ENCODE assay signal across 11 cellular contexts in genomic region chr15:94297543-94297942, GRCh38.
DNase-seq lines count a peak whose midpoint lies in the region; ATAC-seq and TF ChIP-seq lines count a peak whose summit lies in the region.
"Had no signal": no experiment of that assay in that cellular context is flagged by ENCODE, and none has a peak within 500 bp of the region (broad histone marks: within the 10 kb centered on the region; RNA-seq: fewer than 3 reads in every experiment).

No MANE protein-coding gene starts in this region.

- H3K27me3 ChIP-seq in OCI-LY3 (ENCODE audit: low read depth, low read length) (peaks cover 11% of the 10 kb centered on the region; the same call in 1 of the 2 replicates), vagina (no peaks in the 10 kb centered on the region), H7 (ENCODE audit: control insufficient read depth, insufficient read depth, low read length) (no peaks in the 10 kb centered on the region)
- H3K27me3 ChIP-seq: breast epithelium had no signal

- no peaks in the 10 kb centered on the region for H3K36me3 ChIP-seq in OCI-LY3 (replicated peaks; ENCODE audit: low read depth, low read length)
- H3K36me3 ChIP-seq in vagina: no peaks in the 10 kb centered on the region
- no peaks in the 10 kb centered on the region; the same call in 1 of the 2 replicates for H3K36me3 ChIP-seq in H7 (replicated peaks; ENCODE audit: control insufficient read depth, insufficient read depth, low read length)
- H3K36me3 ChIP-seq: breast epithelium had no signal

- no peak overlapping the region for H2AFZ ChIP-seq in OCI-LY3 (ENCODE audit: low read depth, low read length)

- peak overlapping the region; percentile 75 for H3K27ac Mint-ChIP-seq in mesothelial cell of epicardium
- peak overlapping the region in 1 of 2 donors; percentile 13 for H3K27ac Mint-ChIP-seq in T-cell

- H3K9me3 Mint-ChIP-seq in mesothelial cell of epicardium (peaks cover 17% of the 10 kb centered on the region), T-cell (peaks cover 0 to 4% (median 4%) of the 10 kb centered on the region in 3 donors)

- no peak for DNase-seq in mesothelial cell of epicardium (ENCODE audit: low spot score in 2 of 2, unreplicated experiment in 2 of 2)
- no peak for DNase-seq in T-cell
- no peak for DNase-seq in vagina (ENCODE audit: extremely low spot score in 2 of 2)
- DNase-seq in H7: no peak
- DNase-seq in NCI-H226: no peak
- DNase-seq: islet precursor cell, T-helper 9 cell had no signal

- H3K27me3 Mint-ChIP-seq in mesothelial cell of epicardium (ENCODE audit: low read depth) (no peaks in the 10 kb centered on the region), T-cell (no peaks in the 10 kb centered on the region)

- POLR2A ChIA-PET in T-cell (lab: Charles Lee): no interaction called here

- H4K20me1 ChIP-seq in OCI-LY3 (ENCODE audit: insufficient read depth, low read length): no peaks in the 10 kb centered on the region

- H3K79me2 ChIP-seq in OCI-LY3 (ENCODE audit: low read length): no peaks in the 10 kb centered on the region

- H3K4me2 ChIP-seq in OCI-LY3 (ENCODE audit: low read length): peak overlapping the region; percentile 25

- peak; percentile 86 for ATAC-seq in GM18861 (IDR thresholded peaks at IDR 0.05; ENCODE audit: unreplicated experiment)
- peak; percentile 68 for ATAC-seq in HG02610 (IDR thresholded peaks at IDR 0.05; ENCODE audit: unreplicated experiment)
- no peak for ATAC-seq in T-cell (replicated peaks in 1 of 4)

- peaks cover 11% of the 10 kb centered on the region for H3K4me1 ChIP-seq in OCI-LY3 (ENCODE audit: low read length)
- no peaks in the 10 kb centered on the region for H3K4me1 ChIP-seq in vagina
- H3K4me1 ChIP-seq: breast epithelium had no signal

- CTCF ChIA-PET in T-cell (lab: Charles Lee): interaction anchor here in 1 of 2 donors (1.4 kb wide), 1 partner anchor 10 kb away, joined by 6 read pairs; no protein-coding TSS in a partner anchor

- no peak; the same call in 1 of the 2 replicates for TF ChIP-seq CTCF in OCI-LY3 (IDR thresholded peaks at IDR 0.05; ENCODE audit: low read depth, low read length)
- TF ChIP-seq CTCF in mesothelial cell of epicardium (IDR thresholded peaks at IDR 0.05; ENCODE audit: unreplicated experiment): no peak
- no peak for TF ChIP-seq CTCF in vagina (IDR thresholded peaks at IDR 0.05)

- H3K4me3 Mint-ChIP-seq in mesothelial cell of epicardium: no peak overlapping the region
- H3K4me3 Mint-ChIP-seq in T-cell: no peak overlapping the region

- no peak overlapping the region for H3K4me3 ChIP-seq in OCI-LY3 (ENCODE audit: low read length)
- H3K4me3 ChIP-seq in vagina: no peak overlapping the region
- no peak overlapping the region for H3K4me3 ChIP-seq in H7 (ENCODE audit: insufficient read depth, low read depth, low read length)
- H3K4me3 ChIP-seq: breast epithelium had no signal

- no peak for TF ChIP-seq POLR2A in vagina (IDR thresholded peaks at IDR 0.05)

- H3K4me1 Mint-ChIP-seq in mesothelial cell of epicardium (peaks cover 20% of the 10 kb centered on the region), T-cell (peaks cover 30 to 46% (median 42%) of the 10 kb centered on the region in 3 donors)

- H3K9me3 ChIP-seq in OCI-LY3 (ENCODE audit: insufficient read depth, low read length) (peaks cover 3% of the 10 kb centered on the region; the same call in 1 of the 2 replicates), vagina (no peaks in the 10 kb centered on the region)
- H3K9me3 ChIP-seq: breast epithelium had no signal

- intact Hi-C loops in vagina (cut with DNase I): no loop called here

- H3K27ac ChIP-seq in OCI-LY3 (ENCODE audit: low read length) (no peak overlapping the region), vagina (no peak overlapping the region)
- H3K27ac ChIP-seq: breast epithelium had no signal

- H3K9ac ChIP-seq in OCI-LY3 (ENCODE audit: low read length): no peak overlapping the region

- H3K36me3 Mint-ChIP-seq in mesothelial cell of epicardium (peaks cover 4% of the 10 kb centered on the region), T-cell (peaks cover 28% of the 10 kb centered on the region)

Comparison
In these comparisons a context has a peak if more than half of its experiments do, and no peak if none do; other contexts are left out.
1. ATAC-seq: peak in GM18861 (single experiment) and HG02610 (single experiment); none in T-cell (0 of 4).